Comparison of ENCODE assay signal across 1 cellular context in genomic region chr3:133466531-133467386, GRCh38.
TF ChIP-seq lines count a peak whose summit lies in the region.

No MANE protein-coding gene starts in this region.

TF ChIP-seq in GM12878, 131 proteins besides CTCF, POLR2A, EP300 and RAD21 (continued from another document):
- TF ChIP-seq RAD51 (IDR thresholded peaks at IDR 0.05) (no peak; the same call in 1 of the 2 replicates), IRF5 (IDR thresholded peaks at IDR 0.05; ENCODE audit: borderline replicate concordance) (no peak), IKZF2 (IDR thresholded peaks at IDR 0.05) (peak in 1 of 2 experiments; percentile 32; a peak in 1 of 4 replicates), CBFB (IDR thresholded peaks at IDR 0.05; ENCODE audit: low read depth) (peak; percentile 62; the same call in 1 of the 2 replicates), TCF3 (IDR thresholded peaks at IDR 0.05; ENCODE audit: borderline replicate concordance, insufficient read depth, low read depth, low read length) (no peak), TBL1XR1 (IDR thresholded peaks at IDR 0.05; ENCODE audit: low read depth, low read length) (no peak), ESRRA (IDR thresholded peaks at IDR 0.05; ENCODE audit: low read length) (no peak), NBN (IDR thresholded peaks at IDR 0.05) (peak; percentile 62; the same call in 1 of the 2 replicates), USF1 (IDR thresholded peaks at IDR 0.05; ENCODE audit: borderline replicate concordance, extremely low read length, insufficient read depth, low read depth, low read length) (peak; percentile 29), MXI1 (IDR thresholded peaks at IDR 0.05; ENCODE audit: low read depth, low read length) (no peak), ZNF274 (IDR thresholded peaks at IDR 0.05; ENCODE audit: insufficient read depth, insufficient read length) (no peak), YBX1 (IDR thresholded peaks at IDR 0.05) (no peak), MEF2A (IDR thresholded peaks at IDR 0.05; ENCODE audit: insufficient read depth, low read depth, low read length) (no peak), BHLHE40 (IDR thresholded peaks at IDR 0.05; ENCODE audit: borderline replicate concordance in 1 of 2, low read depth in 2 of 2, low read length in 1 of 2) (peak in 1 of 2 experiments; percentile 12; a peak in 1 of 4 replicates), RCOR1 (conservative IDR thresholded peaks at IDR 0.05; ENCODE audit: low read depth, low read length) (no peak), NFIC (IDR thresholded peaks at IDR 0.05; ENCODE audit: low read depth, low read length) (peak; percentile 66; the same call in 1 of the 2 replicates), RUNX3 (IDR thresholded peaks at IDR 0.05; ENCODE audit: low read length) (peak; percentile 67), MEF2B (IDR thresholded peaks at IDR 0.05; ENCODE audit: partially characterized antibody, poor library complexity, severe bottlenecking) (no peak), ZBED1 (IDR thresholded peaks at IDR 0.05; ENCODE audit: borderline replicate concordance) (no peak), HSF1 (IDR thresholded peaks at IDR 0.05; ENCODE audit: low read depth, low read length) (no peak), DPF2 (IDR thresholded peaks at IDR 0.05) (no peak), EED (IDR thresholded peaks at IDR 0.05; ENCODE audit: low read depth) (peak; percentile 50; the same call in 1 of the 2 replicates), ATF7 (IDR thresholded peaks at IDR 0.05; ENCODE audit: low read depth) (no peak), RFX5 (IDR thresholded peaks at IDR 0.05; ENCODE audit: low read depth, low read length) (no peak), ZBTB33 (IDR thresholded peaks at IDR 0.05) (no peak), ZNF384 (IDR thresholded peaks at IDR 0.05; ENCODE audit: borderline replicate concordance, low read depth, low read length) (peak; percentile 89), CEBPZ (IDR thresholded peaks at IDR 0.05; ENCODE audit: low read depth, low read length) (no peak), NR2F1 (conservative IDR thresholded peaks at IDR 0.05) (no peak), ZNF622 (IDR thresholded peaks at IDR 0.05) (no peak), RBBP5 (conservative IDR thresholded peaks at IDR 0.05) (no peak), ETV6 (conservative IDR thresholded peaks at IDR 0.05 in 1 of 2, IDR thresholded peaks at IDR 0.05 in 1 of 2; ENCODE audit: borderline replicate concordance in 1 of 2, low read depth in 1 of 2) (0 out of 4 replicates have a peak, but pooled peaks of 1 of the 2 experiments have one; percentile 13), IKZF1 (conservative IDR thresholded peaks at IDR 0.05) (peak; percentile 47; the same call in 1 of the 2 replicates), LARP7 (IDR thresholded peaks at IDR 0.05) (no peak)
- TF ChIP-seq, protein P1, sequence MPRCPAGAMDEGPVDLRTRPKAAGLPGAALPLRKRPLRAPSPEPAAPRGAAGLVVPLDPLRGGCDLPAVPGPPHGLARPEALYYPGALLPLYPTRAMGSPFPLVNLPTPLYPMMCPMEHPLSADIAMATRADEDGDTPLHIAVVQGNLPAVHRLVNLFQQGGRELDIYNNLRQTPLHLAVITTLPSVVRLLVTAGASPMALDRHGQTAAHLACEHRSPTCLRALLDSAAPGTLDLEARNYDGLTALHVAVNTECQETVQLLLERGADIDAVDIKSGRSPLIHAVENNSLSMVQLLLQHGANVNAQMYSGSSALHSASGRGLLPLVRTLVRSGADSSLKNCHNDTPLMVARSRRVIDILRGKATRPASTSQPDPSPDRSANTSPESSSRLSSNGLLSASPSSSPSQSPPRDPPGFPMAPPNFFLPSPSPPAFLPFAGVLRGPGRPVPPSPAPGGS (IDR thresholded peaks at IDR 0.05; ENCODE audit: borderline replicate concordance, insufficient read depth, low read depth, low read length, poor library complexity, severe bottlenecking), result no peak
- TF ChIP-seq, protein P2, sequence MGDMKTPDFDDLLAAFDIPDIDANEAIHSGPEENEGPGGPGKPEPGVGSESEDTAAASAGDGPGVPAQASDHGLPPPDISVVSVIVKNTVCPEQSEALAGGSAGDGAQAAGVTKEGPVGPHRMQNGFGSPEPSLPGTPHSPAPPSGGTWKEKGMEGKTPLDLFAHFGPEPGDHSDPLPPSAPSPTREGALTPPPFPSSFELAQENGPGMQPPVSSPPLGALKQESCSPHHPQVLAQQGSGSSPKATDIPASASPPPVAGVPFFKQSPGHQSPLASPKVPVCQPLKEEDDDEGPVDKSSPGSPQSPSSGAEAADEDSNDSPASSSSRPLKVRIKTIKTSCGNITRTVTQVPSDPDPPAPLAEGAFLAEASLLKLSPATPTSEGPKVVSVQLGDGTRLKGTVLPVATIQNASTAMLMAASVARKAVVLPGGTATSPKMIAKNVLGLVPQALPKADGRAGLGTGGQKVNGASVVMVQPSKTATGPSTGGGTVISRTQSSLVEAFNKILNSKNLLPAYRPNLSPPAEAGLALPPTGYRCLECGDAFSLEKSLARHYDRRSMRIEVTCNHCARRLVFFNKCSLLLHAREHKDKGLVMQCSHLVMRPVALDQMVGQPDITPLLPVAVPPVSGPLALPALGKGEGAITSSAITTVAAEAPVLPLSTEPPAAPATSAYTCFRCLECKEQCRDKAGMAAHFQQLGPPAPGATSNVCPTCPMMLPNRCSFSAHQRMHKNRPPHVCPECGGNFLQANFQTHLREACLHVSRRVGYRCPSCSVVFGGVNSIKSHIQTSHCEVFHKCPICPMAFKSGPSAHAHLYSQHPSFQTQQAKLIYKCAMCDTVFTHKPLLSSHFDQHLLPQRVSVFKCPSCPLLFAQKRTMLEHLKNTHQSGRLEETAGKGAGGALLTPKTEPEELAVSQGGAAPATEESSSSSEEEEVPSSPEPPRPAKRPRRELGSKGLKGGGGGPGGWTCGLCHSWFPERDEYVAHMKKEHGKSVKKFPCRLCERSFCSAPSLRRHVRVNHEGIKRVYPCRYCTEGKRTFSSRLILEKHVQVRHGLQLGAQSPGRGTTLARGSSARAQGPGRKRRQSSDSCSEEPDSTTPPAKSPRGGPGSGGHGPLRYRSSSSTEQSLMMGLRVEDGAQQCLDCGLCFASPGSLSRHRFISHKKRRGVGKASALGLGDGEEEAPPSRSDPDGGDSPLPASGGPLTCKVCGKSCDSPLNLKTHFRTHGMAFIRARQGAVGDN (IDR thresholded peaks at IDR 0.05), result no peak
- TF ChIP-seq, protein P3, sequence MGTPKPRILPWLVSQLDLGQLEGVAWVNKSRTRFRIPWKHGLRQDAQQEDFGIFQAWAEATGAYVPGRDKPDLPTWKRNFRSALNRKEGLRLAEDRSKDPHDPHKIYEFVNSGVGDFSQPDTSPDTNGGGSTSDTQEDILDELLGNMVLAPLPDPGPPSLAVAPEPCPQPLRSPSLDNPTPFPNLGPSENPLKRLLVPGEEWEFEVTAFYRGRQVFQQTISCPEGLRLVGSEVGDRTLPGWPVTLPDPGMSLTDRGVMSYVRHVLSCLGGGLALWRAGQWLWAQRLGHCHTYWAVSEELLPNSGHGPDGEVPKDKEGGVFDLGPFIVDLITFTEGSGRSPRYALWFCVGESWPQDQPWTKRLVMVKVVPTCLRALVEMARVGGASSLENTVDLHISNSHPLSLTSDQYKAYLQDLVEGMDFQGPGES (IDR thresholded peaks at IDR 0.05), result no peak
